In the genomic region with DNA sequence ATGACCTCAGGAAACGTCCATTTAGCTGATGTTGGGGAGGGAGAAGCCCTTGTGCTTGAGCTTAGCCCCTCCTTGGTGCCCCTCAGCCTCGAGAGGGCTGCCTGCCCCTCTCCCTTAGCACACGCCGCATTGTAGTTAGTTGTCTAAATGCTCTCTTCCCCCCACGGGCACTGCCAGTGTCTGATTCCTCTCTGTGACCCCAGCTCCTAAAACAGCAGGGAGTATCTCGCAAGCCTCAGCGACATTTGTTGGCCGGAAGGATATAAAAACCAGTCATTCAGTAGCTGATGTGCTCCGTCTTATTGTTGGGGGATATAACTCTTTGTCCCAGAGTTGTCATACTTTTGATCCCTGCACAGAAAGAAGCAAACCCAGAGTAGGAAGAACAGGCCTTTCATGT, we compare ENCODE assay signal across 18 cellular contexts.
"Had no signal": no experiment of that assay in that cellular context is flagged by ENCODE, and none has a peak within 500 bp of the region (broad histone marks: within the 10 kb centered on the region; RNA-seq: fewer than 3 reads in every experiment).

No MANE protein-coding gene starts in this region.

- H3K4me1 ChIP-seq: colonic mucosa, pancreas had no signal

- H3K4me1 Mint-ChIP-seq: activated CD4-positive, alpha-beta T cell treated with anti-CD3 and anti-CD28 coated beads, Interleukin-2, amount 10 ng/mL, durations not matched to agents 7 days and 5 days; activated naive CD8-positive, alpha-beta T cell treated with anti-CD3 and anti-CD28 coated beads for 36 hours; stimulated activated naive B cell treated with anti-CD40 and anti-IgM and Interleukin-4, amounts not matched to agents 10 μg/mL and 1 μg/mL and 100 μg/mL, for 72 hours had no signal

- H3K4me3 ChIP-seq: body of pancreas, colonic mucosa, pancreas had no signal

- DNase-seq: activated CD4-positive, alpha-beta T cell treated with anti-CD3 and anti-CD28 coated beads, Interleukin-2, amount 10 ng/mL, durations not matched to agents 7 days and 5 days; activated CD8-positive, alpha-beta memory T cell treated with anti-CD3 and anti-CD28 coated beads for 24 hours; activated naive CD8-positive, alpha-beta T cell treated with anti-CD3 and anti-CD28 coated beads for 36 hours; amygdala; body of pancreas; central memory CD4-positive, alpha-beta T cell; colonic mucosa; glutamatergic neuron; left ventricle myocardium superior; pancreas; stimulated activated CD4-positive, alpha-beta T cell treated with anti-CD3 and anti-CD28 coated beads, Interleukin-12 subunit alpha, Interleukin-12 subunit beta, amount 100 ng/mL, for 4 hours; stimulated activated naive B cell treated with anti-CD40 and anti-IgM and Interleukin-4, amounts not matched to agents 10 μg/mL and 1 μg/mL and 100 μg/mL, for 72 hours; T-helper 9 cell; trophoblast cell had no signal

- H3K27ac ChIP-seq: body of pancreas, colonic mucosa, pancreas had no signal

- FAIRE-seq: pancreas had no signal

- H3K27me3 ChIP-seq: body of pancreas, colonic mucosa, pancreas had no signal

- H3K27ac Mint-ChIP-seq: activated CD4-positive, alpha-beta T cell treated with anti-CD3 and anti-CD28 coated beads, Interleukin-2, amount 10 ng/mL, durations not matched to agents 7 days and 5 days; activated naive CD8-positive, alpha-beta T cell treated with anti-CD3 and anti-CD28 coated beads for 36 hours; activated T-helper 1 cell treated with anti-CD3 and anti-CD28 coated beads, Interleukin-12 subunit alpha, Interleukin-12 subunit beta, Interleukin-2, Interleukin-4 antibody, amounts not matched to agents 30 ng/mL and 10 ng/mL and 1 ng/mL, durations not matched to agents 14 hours and 24 hours and 36 hours; memory B cell; natural killer cell treated with Interleukin-12 subunit alpha and Interleukin-12 subunit beta and Interleukin-15 and Interleukin-18, amount 100 ng/mL, for 72 hours; stimulated activated naive B cell treated with anti-CD40 and anti-IgM and Interleukin-4, amounts not matched to agents 10 μg/mL and 1 μg/mL and 100 μg/mL, for 72 hours had no signal

- H3K36me3 ChIP-seq: colonic mucosa, pancreas had no signal

- ATAC-seq: body of pancreas; esophagus mucosa; left ventricle myocardium superior; natural killer cell treated with Interleukin-12 subunit alpha and Interleukin-12 subunit beta and Interleukin-15 and Interleukin-18, amount 100 ng/mL, for 72 hours; pancreas; stimulated activated naive B cell treated with anti-CD40 and anti-IgM and Interleukin-4, amounts not matched to agents 10 μg/mL and 1 μg/mL and 100 μg/mL, for 72 hours had no signal

- H3K4me3 Mint-ChIP-seq: activated CD4-positive, alpha-beta T cell treated with anti-CD3 and anti-CD28 coated beads, Interleukin-2, amount 10 ng/mL, durations not matched to agents 7 days and 5 days; activated naive CD8-positive, alpha-beta T cell treated with anti-CD3 and anti-CD28 coated beads for 36 hours; activated T-helper 1 cell treated with anti-CD3 and anti-CD28 coated beads, Interleukin-12 subunit alpha, Interleukin-12 subunit beta, Interleukin-2, Interleukin-4 antibody, amounts not matched to agents 30 ng/mL and 10 ng/mL and 1 ng/mL, durations not matched to agents 14 hours and 24 hours and 36 hours; memory B cell; natural killer cell treated with Interleukin-12 subunit alpha and Interleukin-12 subunit beta and Interleukin-15 and Interleukin-18, amount 100 ng/mL, for 72 hours; stimulated activated naive B cell treated with anti-CD40 and anti-IgM and Interleukin-4, amounts not matched to agents 10 μg/mL and 1 μg/mL and 100 μg/mL, for 72 hours had no signal

- H3K27me3 Mint-ChIP-seq: activated CD4-positive, alpha-beta T cell treated with anti-CD3 and anti-CD28 coated beads, Interleukin-2, amount 10 ng/mL, durations not matched to agents 7 days and 5 days; activated naive CD8-positive, alpha-beta T cell treated with anti-CD3 and anti-CD28 coated beads for 36 hours had no signal

- H3K36me3 Mint-ChIP-seq: activated naive CD8-positive, alpha-beta T cell treated with anti-CD3 and anti-CD28 coated beads for 36 hours; natural killer cell treated with Interleukin-12 subunit alpha and Interleukin-12 subunit beta and Interleukin-15 and Interleukin-18, amount 100 ng/mL, for 72 hours; stimulated activated naive B cell treated with anti-CD40 and anti-IgM and Interleukin-4, amounts not matched to agents 10 μg/mL and 1 μg/mL and 100 μg/mL, for 72 hours had no signal

- H3K9me3 ChIP-seq: body of pancreas, colonic mucosa, pancreas had no signal

- H3K9me3 Mint-ChIP-seq: activated CD4-positive, alpha-beta T cell treated with anti-CD3 and anti-CD28 coated beads, Interleukin-2, amount 10 ng/mL, durations not matched to agents 7 days and 5 days; activated naive CD8-positive, alpha-beta T cell treated with anti-CD3 and anti-CD28 coated beads for 36 hours; activated T-helper 1 cell treated with anti-CD3 and anti-CD28 coated beads, Interleukin-12 subunit alpha, Interleukin-12 subunit beta, Interleukin-2, Interleukin-4 antibody, amounts not matched to agents 30 ng/mL and 10 ng/mL and 1 ng/mL, durations not matched to agents 14 hours and 24 hours and 36 hours; memory B cell; natural killer cell treated with Interleukin-12 subunit alpha and Interleukin-12 subunit beta and Interleukin-15 and Interleukin-18, amount 100 ng/mL, for 72 hours; stimulated activated naive B cell treated with anti-CD40 and anti-IgM and Interleukin-4, amounts not matched to agents 10 μg/mL and 1 μg/mL and 100 μg/mL, for 72 hours had no signal
